In the genomic region with DNA sequence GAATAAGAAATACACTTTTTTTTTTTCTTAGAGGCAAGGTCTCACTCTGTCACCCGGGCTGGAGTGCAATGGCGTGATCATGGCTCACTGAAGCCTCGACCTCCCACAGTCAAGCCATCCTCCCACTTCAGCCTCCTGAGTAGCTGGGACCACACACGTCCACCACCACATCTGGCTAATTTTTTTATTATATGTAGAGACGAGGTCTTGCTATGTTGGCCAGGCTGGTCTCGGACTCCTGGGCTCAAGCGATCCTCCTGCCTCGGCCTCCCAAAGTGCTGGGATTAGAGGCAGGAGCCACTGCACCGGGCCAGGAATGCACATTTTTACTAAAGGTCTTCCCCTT, we compare ENCODE assay signal across 8 cellular contexts. TPM values are rescaled to one million over a fixed set of nuclear protein-coding genes. Genes with fewer than 3 reads are reported as not detected.
DNase-seq lines count a peak whose midpoint lies in the region; ATAC-seq and TF ChIP-seq lines count a peak whose summit lies in the region.

No MANE protein-coding gene starts in this region.

- peak overlapping the region; percentile 97 for H3K27ac ChIP-seq in CD4-positive, CD25-positive, alpha-beta regulatory T cell (ENCODE audit: insufficient read depth, low read length, poor library complexity, severe bottlenecking)
- H3K27ac ChIP-seq in PC-3 (ENCODE audit: low read length) (no peak overlapping the region), endodermal cell (ENCODE audit: low read depth, low read length) (no peak overlapping the region), ovary (no peak overlapping the region)

- H3K36me3 ChIP-seq in CD4-positive, CD25-positive, alpha-beta regulatory T cell (ENCODE audit: control insufficient read depth, insufficient read depth, low read length), result peaks cover 56% of the 10 kb centered on the region
- H3K36me3 ChIP-seq in PC-3 (ENCODE audit: low read depth, low read length) (peaks cover 39% of the 10 kb centered on the region), endodermal cell (ENCODE audit: control insufficient read depth, insufficient read depth, low read length) (peaks cover 52% of the 10 kb centered on the region), ovary (no peaks in the 10 kb centered on the region)

- POLR2A ChIA-PET in PC-3 (lab: Charles Lee; ENCODE audit: unreplicated experiment), result no interaction called here

- no peak overlapping the region for H2AFZ ChIP-seq in PC-3 (ENCODE audit: low read length)

- intact Hi-C loops in PC-3 (cut with micrococcal nuclease), result loop anchor here (1.0 to 5.0 kb wide), 2 partner anchors 227 to 277 kb away; a partner anchor contains a TSS
- intact Hi-C loops in ovary (cut with DNase I), result loop anchor here in 1 of 4 donors (5.0 kb wide), 1 partner anchor 562 kb away; a partner anchor contains a TSS

- peaks cover 18% of the 10 kb centered on the region for H3K27me3 Mint-ChIP-seq in CD4-positive, CD25-positive, alpha-beta regulatory T cell
- H3K27me3 Mint-ChIP-seq in endodermal cell (ENCODE audit: insufficient read depth), result no peaks in the 10 kb centered on the region

- no peaks in the 10 kb centered on the region for H3F3A ChIP-seq in PC-3 (ENCODE audit: low read length, unreplicated experiment)

- no peak for TF ChIP-seq EP300 in ovary (IDR thresholded peaks at IDR 0.05)

- H3K4me3 Mint-ChIP-seq in CD4-positive, CD25-positive, alpha-beta regulatory T cell, result peak overlapping the region; percentile 96 to 100 (median 100)
- peak overlapping the region; percentile 73 for H3K4me3 Mint-ChIP-seq in endodermal cell

- CTCF ChIA-PET in PC-3 (lab: Charles Lee), result no interaction called here

- no peaks in the 10 kb centered on the region for H3K9me3 Mint-ChIP-seq in CD4-positive, CD25-positive, alpha-beta regulatory T cell
- no peaks in the 10 kb centered on the region for H3K9me3 Mint-ChIP-seq in endodermal cell

- H3K4me1 Mint-ChIP-seq in CD4-positive, CD25-positive, alpha-beta regulatory T cell, result peaks cover 36 to 86% (median 61%) of the 10 kb centered on the region in 4 donors
- H3K4me1 Mint-ChIP-seq in endodermal cell, result peaks cover 30% of the 10 kb centered on the region

- 86 to 88% methylated on average over 6 to 9 of the region's 9 CpGs for WGBS in endodermal cell (ENCODE audit: insufficient coverage in 1 of 2, insufficient read length in 1 of 2), 2 experiments
- 39 to 57% (median 52%) methylated on average over 9 of the region's 9 CpGs for WGBS in ovary, 3 donors

- H3K79me2 ChIP-seq in PC-3 (ENCODE audit: low read length), result peaks cover 79% of the 10 kb centered on the region

- no TSS peak for BruUV-seq in PC-3 (replicated peaks; lab: Mats Ljungman, UMichigan)

- H3K4me2 ChIP-seq in PC-3 (ENCODE audit: low read length), result peak overlapping the region; percentile 96

- DNase-seq in CD4-positive, CD25-positive, alpha-beta regulatory T cell, result no peak
- DNase-seq in PC-3, result no peak
- DNase-seq in endodermal cell, result no peak
- DNase-seq in ovary, result no peak
- no peak for DNase-seq in NCI-H748 treated with DMSO at 0.1 percent for 48 hours (lab: John Stamatoyannopoulos, UW)
- no peak for DNase-seq in NCI-H510A treated with DMSO at 0.1 percent for 48 hours (lab: John Stamatoyannopoulos, UW)

- H3K27me3 ChIP-seq in CD4-positive, CD25-positive, alpha-beta regulatory T cell (ENCODE audit: control insufficient read depth, insufficient read depth, low read length), result no peaks in the 10 kb centered on the region
- no peaks in the 10 kb centered on the region for H3K27me3 ChIP-seq in PC-3 (ENCODE audit: low read length)
- H3K27me3 ChIP-seq in endodermal cell (ENCODE audit: control insufficient read depth, insufficient read depth, low read length, poor library complexity, severe bottlenecking), result no peaks in the 10 kb centered on the region
- no peaks in the 10 kb centered on the region for H3K27me3 ChIP-seq in ovary

- peaks cover 27% of the 10 kb centered on the region for H4K20me1 ChIP-seq in PC-3 (ENCODE audit: low read length)

- H3K27ac Mint-ChIP-seq in CD4-positive, CD25-positive, alpha-beta regulatory T cell, result peak overlapping the region; percentile 84 to 100 (median 100)
- no peak overlapping the region for H3K27ac Mint-ChIP-seq in endodermal cell

- TF ChIP-seq POLR2A in ovary (IDR thresholded peaks at IDR 0.05), result no peak

- H3K9me3 ChIP-seq in CD4-positive, CD25-positive, alpha-beta regulatory T cell (ENCODE audit: control insufficient read depth in 2 of 2, low read length in 2 of 2), result no peaks in the 10 kb centered on the region
- H3K9me3 ChIP-seq in PC-3 (ENCODE audit: low read length) (no peaks in the 10 kb centered on the region), endodermal cell (ENCODE audit: control insufficient read depth, low read length) (no peaks in the 10 kb centered on the region), ovary (no peaks in the 10 kb centered on the region)

- no peaks in the 10 kb centered on the region for H3K9me2 ChIP-seq in PC-3 (replicated peaks; ENCODE audit: low read length)

- peak overlapping the region; percentile 99 for H3K4me3 ChIP-seq in CD4-positive, CD25-positive, alpha-beta regulatory T cell (ENCODE audit: low read depth, low read length)
- H3K4me3 ChIP-seq in PC-3 (ENCODE audit: low read length) (peak overlapping the region; percentile 92), endodermal cell (ENCODE audit: low read length) (peak overlapping the region; percentile 95), ovary (peak overlapping the region; percentile 83)

- no peak for TF ChIP-seq CTCF in PC-3 (conservative IDR thresholded peaks at IDR 0.05; ENCODE audit: low read depth, low read length)
- no peak for TF ChIP-seq CTCF in endodermal cell (conservative IDR thresholded peaks at IDR 0.05)
- TF ChIP-seq CTCF in ovary (IDR thresholded peaks at IDR 0.05), result no peak

- H3K36me3 Mint-ChIP-seq in CD4-positive, CD25-positive, alpha-beta regulatory T cell, result peaks cover 59% of the 10 kb centered on the region
- H3K36me3 Mint-ChIP-seq in endodermal cell (ENCODE audit: low read depth), result peaks cover 56% of the 10 kb centered on the region

- ATAC-seq in CD4-positive, CD25-positive, alpha-beta regulatory T cell (ENCODE audit: low read depth in 2 of 2), result no peak
- ATAC-seq in PC-3 (no peak), GM18861 (IDR thresholded peaks at IDR 0.05; ENCODE audit: unreplicated experiment) (no peak), HG03354 (IDR thresholded peaks at IDR 0.05; ENCODE audit: poor library complexity, severe bottlenecking, unreplicated experiment) (no peak)

- H3K9ac ChIP-seq in PC-3 (ENCODE audit: low read length) (peak overlapping the region; percentile 89; the same call in 1 of the 2 replicates), endodermal cell (ENCODE audit: extremely low read depth, low read length, poor library complexity, severe bottlenecking) (no peak overlapping the region)

- H3K4me1 ChIP-seq in CD4-positive, CD25-positive, alpha-beta regulatory T cell (ENCODE audit: control insufficient read depth, insufficient read depth, low read length, poor library complexity, severe bottlenecking), result peaks cover 79% of the 10 kb centered on the region
- H3K4me1 ChIP-seq in PC-3 (ENCODE audit: insufficient read depth, low read length) (peaks cover 24% of the 10 kb centered on the region), endodermal cell (ENCODE audit: control insufficient read depth, insufficient read depth, low read length) (no peaks in the 10 kb centered on the region), ovary (ENCODE audit: insufficient read depth) (peaks cover 13% of the 10 kb centered on the region)

RNA-seq across cellular contexts. Expression of a gene that starts 2.4 kb away (rescaled TPM):
- total RNA-seq in CD4-positive, CD25-positive, alpha-beta regulatory T cell, result 168 TPM
- 10 to 100 TPM; 51.3 to 62.7 (median 62.1) TPM for polyA plus RNA-seq in CD4-positive, CD25-positive, alpha-beta regulatory T cell
- total RNA-seq in PC-3 (2014; rRNA removed) (48.9 and 67.3 TPM in 2 replicates), endodermal cell (10 to 100 TPM; 58.6 to 67.0 TPM), ovary (10 to 100 TPM; 58.5 to 86.5 (median 75.8) TPM)
- polyA plus RNA-seq in endodermal cell (2013, experiment 1 of 2), result 46.4 TPM
- 44.3 TPM for polyA plus RNA-seq in endodermal cell (2013, experiment 2 of 2)
- 100 to 1,000 TPM in 1 of 2 donors, 10 to 100 TPM in 1; 43.2 to 115 TPM for polyA plus RNA-seq in ovary

RNA-seq across cellular contexts. Expression of a gene that starts 28.9 kb away (rescaled TPM):
- total RNA-seq in CD4-positive, CD25-positive, alpha-beta regulatory T cell, result 32.4 TPM
- polyA plus RNA-seq in CD4-positive, CD25-positive, alpha-beta regulatory T cell, result 10 to 100 TPM; 13.8 to 18.1 (median 15.8) TPM
- total RNA-seq in PC-3 (2014; rRNA removed) (39.1 and 50.8 TPM in 2 replicates), endodermal cell (10 to 100 TPM; 12.7 to 19.7 TPM), ovary (10 to 100 TPM; 13.4 to 29.4 (median 25.1) TPM)
- 11.9 TPM for polyA plus RNA-seq in endodermal cell (2013, experiment 1 of 2)
- polyA plus RNA-seq in endodermal cell (2013, experiment 2 of 2), result 12.8 TPM
- polyA plus RNA-seq in ovary, result 10 to 100 TPM; 16.2 to 24.8 TPM

RNA-seq across cellular contexts. Expression of a gene that starts 29.1 kb away (rescaled TPM):
- total RNA-seq in CD4-positive, CD25-positive, alpha-beta regulatory T cell, result 21.5 TPM
- polyA plus RNA-seq in CD4-positive, CD25-positive, alpha-beta regulatory T cell, result 10 to 100 TPM; 13.5 to 16.3 (median 15.4) TPM
- total RNA-seq in PC-3 (2014; rRNA removed) (16.7 and 19.0 TPM in 2 replicates), endodermal cell (10 to 100 TPM; 12.4 to 18.9 TPM), ovary (10 to 100 TPM; 13.0 to 23.0 (median 15.2) TPM)
- 19.1 TPM for polyA plus RNA-seq in endodermal cell (2013, experiment 1 of 2)
- polyA plus RNA-seq in endodermal cell (2013, experiment 2 of 2), result 19.3 TPM
- polyA plus RNA-seq in ovary, result 10 to 100 TPM; 17.6 to 21.6 TPM
